In genomic region chr22:50343541-50343935, GRCh38 we compare ENCODE assay signal across 1 cellular context.
A peak's percentile ranks its signal among the peaks of the same experiment; 100 is the strongest.
TF ChIP-seq lines count a peak whose summit lies in the region.

No MANE protein-coding gene starts in this region.

TF ChIP-seq in K562, 482 proteins besides CTCF, POLR2A, EP300 and RAD21:
- TF ChIP-seq, protein P1, sequence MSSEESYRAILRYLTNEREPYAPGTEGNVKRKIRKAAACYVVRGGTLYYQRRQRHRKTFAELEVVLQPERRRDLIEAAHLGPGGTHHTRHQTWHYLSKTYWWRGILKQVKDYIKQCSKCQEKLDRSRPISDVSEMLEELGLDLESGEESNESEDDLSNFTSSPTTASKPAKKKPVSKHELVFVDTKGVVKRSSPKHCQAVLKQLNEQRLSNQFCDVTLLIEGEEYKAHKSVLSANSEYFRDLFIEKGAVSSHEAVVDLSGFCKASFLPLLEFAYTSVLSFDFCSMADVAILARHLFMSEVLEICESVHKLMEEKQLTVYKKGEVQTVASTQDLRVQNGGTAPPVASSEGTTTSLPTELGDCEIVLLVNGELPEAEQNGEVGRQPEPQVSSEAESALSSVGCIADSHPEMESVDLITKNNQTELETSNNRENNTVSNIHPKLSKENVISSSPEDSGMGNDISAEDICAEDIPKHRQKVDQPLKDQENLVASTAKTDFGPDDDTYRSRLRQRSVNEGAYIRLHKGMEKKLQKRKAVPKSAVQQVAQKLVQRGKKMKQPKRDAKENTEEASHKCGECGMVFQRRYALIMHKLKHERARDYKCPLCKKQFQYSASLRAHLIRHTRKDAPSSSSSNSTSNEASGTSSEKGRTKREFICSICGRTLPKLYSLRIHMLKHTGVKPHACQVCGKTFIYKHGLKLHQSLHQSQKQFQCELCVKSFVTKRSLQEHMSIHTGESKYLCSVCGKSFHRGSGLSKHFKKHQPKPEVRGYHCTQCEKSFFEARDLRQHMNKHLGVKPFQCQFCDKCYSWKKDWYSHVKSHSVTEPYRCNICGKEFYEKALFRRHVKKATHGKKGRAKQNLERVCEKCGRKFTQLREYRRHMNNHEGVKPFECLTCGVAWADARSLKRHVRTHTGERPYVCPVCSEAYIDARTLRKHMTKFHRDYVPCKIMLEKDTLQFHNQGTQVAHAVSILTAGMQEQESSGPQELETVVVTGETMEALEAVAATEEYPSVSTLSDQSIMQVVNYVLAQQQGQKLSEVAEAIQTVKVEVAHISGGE (CRISPR knock-in tag; IDR thresholded peaks at IDR 0.05), result peak in 1 of 3 experiments; percentile 68; a peak in 2 of 6 replicates
- TF ChIP-seq SAFB2 (IDR thresholded peaks at IDR 0.05; ENCODE audit: borderline replicate concordance, low read depth, low read length, severe bottlenecking), result no peak
- no peak for TF ChIP-seq ADNP (tag; IDR thresholded peaks at IDR 0.05)
- TF ChIP-seq USF2 (CRISPR knock-in tag; IDR thresholded peaks at IDR 0.05), result no peak
- TF ChIP-seq ZNF740 (CRISPR knock-in tag; IDR thresholded peaks at IDR 0.05), result 0 out of 2 replicates have a peak, but pooled peaks have one; percentile 5
- no peak for TF ChIP-seq ZNF740 (tag; IDR thresholded peaks at IDR 0.05)
